1 cellular context compared by ENCODE assay signal in the genomic region with DNA sequence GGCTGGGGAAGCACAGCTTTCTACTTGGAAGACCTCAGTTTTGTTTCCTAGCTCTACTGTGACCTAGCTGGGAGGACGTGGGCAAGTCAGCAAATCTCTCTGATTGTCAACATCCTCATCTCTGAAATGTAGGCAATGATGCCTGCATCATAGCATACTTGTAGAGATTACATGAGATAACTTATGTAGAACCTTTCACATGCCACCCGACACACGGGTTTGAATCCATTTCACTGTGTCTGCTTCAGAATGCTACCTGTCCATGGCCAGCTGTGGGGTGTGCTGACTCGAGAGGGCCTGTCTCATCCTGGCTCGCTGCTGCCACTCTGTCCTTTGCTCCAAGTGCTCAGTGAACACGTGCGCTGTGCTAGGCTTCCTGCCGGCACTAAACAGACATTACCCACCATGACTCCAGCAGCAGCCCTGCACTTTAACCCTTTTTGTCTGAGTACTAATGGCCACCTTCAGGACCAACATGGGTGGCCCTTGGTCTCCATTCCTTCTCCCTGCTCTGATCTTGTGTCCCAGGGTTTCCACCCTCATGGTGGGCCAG.
TF ChIP-seq lines count a peak whose summit lies in the region.

No MANE protein-coding gene starts in this region.

TF ChIP-seq in HepG2, 621 proteins besides CTCF, POLR2A, EP300 and RAD21 (continued from another document and continues in another):
- TF ChIP-seq, protein P1, sequence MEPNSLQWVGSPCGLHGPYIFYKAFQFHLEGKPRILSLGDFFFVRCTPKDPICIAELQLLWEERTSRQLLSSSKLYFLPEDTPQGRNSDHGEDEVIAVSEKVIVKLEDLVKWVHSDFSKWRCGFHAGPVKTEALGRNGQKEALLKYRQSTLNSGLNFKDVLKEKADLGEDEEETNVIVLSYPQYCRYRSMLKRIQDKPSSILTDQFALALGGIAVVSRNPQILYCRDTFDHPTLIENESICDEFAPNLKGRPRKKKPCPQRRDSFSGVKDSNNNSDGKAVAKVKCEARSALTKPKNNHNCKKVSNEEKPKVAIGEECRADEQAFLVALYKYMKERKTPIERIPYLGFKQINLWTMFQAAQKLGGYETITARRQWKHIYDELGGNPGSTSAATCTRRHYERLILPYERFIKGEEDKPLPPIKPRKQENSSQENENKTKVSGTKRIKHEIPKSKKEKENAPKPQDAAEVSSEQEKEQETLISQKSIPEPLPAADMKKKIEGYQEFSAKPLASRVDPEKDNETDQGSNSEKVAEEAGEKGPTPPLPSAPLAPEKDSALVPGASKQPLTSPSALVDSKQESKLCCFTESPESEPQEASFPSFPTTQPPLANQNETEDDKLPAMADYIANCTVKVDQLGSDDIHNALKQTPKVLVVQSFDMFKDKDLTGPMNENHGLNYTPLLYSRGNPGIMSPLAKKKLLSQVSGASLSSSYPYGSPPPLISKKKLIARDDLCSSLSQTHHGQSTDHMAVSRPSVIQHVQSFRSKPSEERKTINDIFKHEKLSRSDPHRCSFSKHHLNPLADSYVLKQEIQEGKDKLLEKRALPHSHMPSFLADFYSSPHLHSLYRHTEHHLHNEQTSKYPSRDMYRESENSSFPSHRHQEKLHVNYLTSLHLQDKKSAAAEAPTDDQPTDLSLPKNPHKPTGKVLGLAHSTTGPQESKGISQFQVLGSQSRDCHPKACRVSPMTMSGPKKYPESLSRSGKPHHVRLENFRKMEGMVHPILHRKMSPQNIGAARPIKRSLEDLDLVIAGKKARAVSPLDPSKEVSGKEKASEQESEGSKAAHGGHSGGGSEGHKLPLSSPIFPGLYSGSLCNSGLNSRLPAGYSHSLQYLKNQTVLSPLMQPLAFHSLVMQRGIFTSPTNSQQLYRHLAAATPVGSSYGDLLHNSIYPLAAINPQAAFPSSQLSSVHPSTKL (CRISPR knock-in tag; IDR thresholded peaks at IDR 0.05) = peak; percentile 17; the same call in 1 of the 2 replicates
- TF ChIP-seq WIZ (CRISPR knock-in tag; IDR thresholded peaks at IDR 0.05) (no peak), SNRNP70 (IDR thresholded peaks at IDR 0.05; ENCODE audit: low read depth, low read length) (no peak), ATF2 (CRISPR knock-in tag; IDR thresholded peaks at IDR 0.05) (no peak), HNRNPL (IDR thresholded peaks at IDR 0.05; ENCODE audit: low read depth, low read length) (no peak), MLXIP (CRISPR knock-in tag; IDR thresholded peaks at IDR 0.05; ENCODE audit: borderline replicate concordance) (no peak), DPF2 (CRISPR knock-in tag; IDR thresholded peaks at IDR 0.05; ENCODE audit: borderline replicate concordance, low read depth) (no peak), REPIN1 (CRISPR knock-in tag; IDR thresholded peaks at IDR 0.05; ENCODE audit: borderline replicate concordance, low read depth) (peak; percentile 50; the same call in 1 of the 2 replicates), PITX1 (CRISPR knock-in tag; IDR thresholded peaks at IDR 0.05) (0 out of 2 replicates have a peak, but pooled peaks have one; percentile 45), IRF2 (CRISPR knock-in tag; IDR thresholded peaks at IDR 0.05) (no peak), HNRNPUL1 (IDR thresholded peaks at IDR 0.05; ENCODE audit: low read depth, low read length) (no peak), TFDP1 (CRISPR knock-in tag; IDR thresholded peaks at IDR 0.05; ENCODE audit: borderline replicate concordance) (peak; percentile 49; the same call in 1 of the 2 replicates), ZNF724P (CRISPR knock-in tag; IDR thresholded peaks at IDR 0.05; ENCODE audit: borderline replicate concordance) (no peak), ZSCAN31 (CRISPR knock-in tag; IDR thresholded peaks at IDR 0.05; ENCODE audit: low read depth) (no peak), TBX3 (IDR thresholded peaks at IDR 0.05; ENCODE audit: borderline replicate concordance) (no peak), ZNF777 (CRISPR knock-in tag; IDR thresholded peaks at IDR 0.05) (no peak), POLR2G (IDR thresholded peaks at IDR 0.05; ENCODE audit: low read depth, low read length) (no peak), ZNF563 (CRISPR knock-in tag; IDR thresholded peaks at IDR 0.05) (no peak), PBX3 (CRISPR knock-in tag; IDR thresholded peaks at IDR 0.05; ENCODE audit: borderline replicate concordance) (no peak), ZNF3 (CRISPR knock-in tag; IDR thresholded peaks at IDR 0.05) (no peak), TMF1 (CRISPR knock-in tag; IDR thresholded peaks at IDR 0.05; ENCODE audit: low read depth) (no peak), KDM5B (CRISPR knock-in tag; IDR thresholded peaks at IDR 0.05; ENCODE audit: borderline replicate concordance) (peak; percentile 57; the same call in 1 of the 2 replicates), PHF5A (CRISPR knock-in tag; IDR thresholded peaks at IDR 0.05; ENCODE audit: low read depth, unreplicated experiment) (no peak), BHLHE40 (IDR thresholded peaks at IDR 0.05; ENCODE audit: low read length) (peak; percentile 57), ZMYM4 (CRISPR knock-in tag; IDR thresholded peaks at IDR 0.05) (no peak), RARA (CRISPR knock-in tag; IDR thresholded peaks at IDR 0.05) (no peak), MYNN (CRISPR knock-in tag; IDR thresholded peaks at IDR 0.05; ENCODE audit: low read depth) (no peak), MYC (CRISPR knock-in tag; IDR thresholded peaks at IDR 0.05; ENCODE audit: borderline replicate concordance) (peak; percentile 85; the same call in 1 of the 2 replicates), ZNF780A (CRISPR knock-in tag; IDR thresholded peaks at IDR 0.05) (no peak), ZNF292 (CRISPR knock-in tag; IDR thresholded peaks at IDR 0.05; ENCODE audit: borderline replicate concordance, low read depth) (peak; percentile 88; the same call in 1 of the 2 replicates), ZBTB20 (CRISPR knock-in tag; IDR thresholded peaks at IDR 0.05; ENCODE audit: borderline replicate concordance, low read depth) (no peak), SOX5 (CRISPR knock-in tag; IDR thresholded peaks at IDR 0.05; ENCODE audit: borderline replicate concordance) (0 out of 2 replicates have a peak, but pooled peaks have one; percentile 31), ZNF737 (CRISPR knock-in tag; IDR thresholded peaks at IDR 0.05; ENCODE audit: borderline replicate concordance) (no peak), ZNF234 (CRISPR knock-in tag; conservative IDR thresholded peaks at IDR 0.05) (no peak), USF2 (IDR thresholded peaks at IDR 0.05; ENCODE audit: low read depth, low read length) (no peak), USF2 (CRISPR knock-in tag; IDR thresholded peaks at IDR 0.05; ENCODE audit: borderline replicate concordance) (no peak), ZGPAT (CRISPR knock-in tag; IDR thresholded peaks at IDR 0.05) (no peak), POGZ (CRISPR knock-in tag; IDR thresholded peaks at IDR 0.05) (0 out of 2 replicates have a peak, but pooled peaks have one; percentile 22), BORCS8-MEF2B (CRISPR knock-in tag; IDR thresholded peaks at IDR 0.05) (peak; percentile 55; the same call in 1 of the 2 replicates)
- TF ChIP-seq, protein P2, sequence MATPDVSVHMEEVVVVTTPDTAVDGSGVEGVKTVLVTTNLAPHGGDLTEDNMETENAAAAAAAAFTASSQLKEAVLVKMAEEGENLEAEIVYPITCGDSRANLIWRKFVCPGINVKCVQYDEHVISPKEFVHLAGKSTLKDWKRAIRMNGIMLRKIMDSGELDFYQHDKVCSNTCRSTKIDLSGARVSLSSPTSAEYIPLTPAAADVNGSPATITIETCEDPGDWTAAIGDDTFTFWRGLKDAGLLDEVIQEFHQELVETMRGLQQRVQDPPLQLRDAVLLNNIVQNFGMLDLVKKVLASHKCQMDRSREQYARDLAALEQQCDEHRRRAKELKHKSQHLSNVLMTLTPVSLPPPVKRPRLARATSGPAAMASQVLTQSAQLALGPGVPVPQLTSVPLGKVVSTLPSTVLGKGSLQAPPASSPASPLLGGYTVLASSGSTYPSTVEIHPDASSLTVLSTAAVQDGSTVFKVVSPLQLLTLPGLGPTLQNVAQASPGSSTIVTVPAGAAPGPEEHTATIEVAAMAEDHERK (CRISPR knock-in tag; IDR thresholded peaks at IDR 0.05; ENCODE audit: low read depth) = no peak
- TF ChIP-seq, protein P3, sequence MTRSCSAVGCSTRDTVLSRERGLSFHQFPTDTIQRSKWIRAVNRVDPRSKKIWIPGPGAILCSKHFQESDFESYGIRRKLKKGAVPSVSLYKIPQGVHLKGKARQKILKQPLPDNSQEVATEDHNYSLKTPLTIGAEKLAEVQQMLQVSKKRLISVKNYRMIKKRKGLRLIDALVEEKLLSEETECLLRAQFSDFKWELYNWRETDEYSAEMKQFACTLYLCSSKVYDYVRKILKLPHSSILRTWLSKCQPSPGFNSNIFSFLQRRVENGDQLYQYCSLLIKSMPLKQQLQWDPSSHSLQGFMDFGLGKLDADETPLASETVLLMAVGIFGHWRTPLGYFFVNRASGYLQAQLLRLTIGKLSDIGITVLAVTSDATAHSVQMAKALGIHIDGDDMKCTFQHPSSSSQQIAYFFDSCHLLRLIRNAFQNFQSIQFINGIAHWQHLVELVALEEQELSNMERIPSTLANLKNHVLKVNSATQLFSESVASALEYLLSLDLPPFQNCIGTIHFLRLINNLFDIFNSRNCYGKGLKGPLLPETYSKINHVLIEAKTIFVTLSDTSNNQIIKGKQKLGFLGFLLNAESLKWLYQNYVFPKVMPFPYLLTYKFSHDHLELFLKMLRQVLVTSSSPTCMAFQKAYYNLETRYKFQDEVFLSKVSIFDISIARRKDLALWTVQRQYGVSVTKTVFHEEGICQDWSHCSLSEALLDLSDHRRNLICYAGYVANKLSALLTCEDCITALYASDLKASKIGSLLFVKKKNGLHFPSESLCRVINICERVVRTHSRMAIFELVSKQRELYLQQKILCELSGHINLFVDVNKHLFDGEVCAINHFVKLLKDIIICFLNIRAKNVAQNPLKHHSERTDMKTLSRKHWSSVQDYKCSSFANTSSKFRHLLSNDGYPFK (CRISPR knock-in tag; IDR thresholded peaks at IDR 0.05; ENCODE audit: borderline replicate concordance) = no peak
